ENCODE assay signal across 8 cellular contexts in genomic region chr10:68525490-68526038, GRCh38. TPM values are rescaled to one million over a fixed set of nuclear protein-coding genes. Genes with fewer than 3 reads are reported as not detected.
DNase-seq lines count a peak whose midpoint lies in the region; ATAC-seq, FAIRE-seq and TF ChIP-seq lines count a peak whose summit lies in the region.
"Not testable (repeated sequence)": the region's sequence is repeated elsewhere in the genome, so short reads cannot be mapped to it uniquely, and the experiment has no call there.

No MANE protein-coding gene starts in this region.

- 65% methylated on average over 3 of the region's 5 CpGs for WGBS in GM12878 (ENCODE audit: insufficient coverage, insufficient replicate concordance, low lambda C conversion rate, missing lambda C conversion rate)
- 44% methylated on average over 3 of the region's 5 CpGs for WGBS in liver
- 59 to 69% methylated on average over 3 to 5 of the region's 5 CpGs for WGBS in upper lobe of left lung, 2 donors

- not testable (repeated sequence) for H3K27ac Mint-ChIP-seq in nephron progenitor cell

- H3K4me3 Mint-ChIP-seq in nephron progenitor cell, result peak overlapping the region; percentile 47

- TF ChIP-seq RAD21 in GM12878 (IDR thresholded peaks at IDR 0.05; ENCODE audit: insufficient read depth, low read depth, low read length); liver (IDR thresholded peaks at IDR 0.05): not testable (repeated sequence)

- not testable (repeated sequence) for H2AFZ ChIP-seq in GM12878 (ENCODE audit: control insufficient read depth, low read depth, low read length)

- SMC1A ChIA-PET in GM12878 (lab: Charles Lee; ENCODE audit: uncharacterized antibody, unreplicated experiment), result not testable (repeated sequence)

- POLR2A ChIA-PET in GM12878 (lab: Charles Lee), result interaction anchor here (0.6 kb wide), 1 partner anchor 194 kb away, joined by 4 read pairs; no protein-coding TSS in a partner anchor

- in situ Hi-C loops in GM12878 (cut with MboI), result not testable (repeated sequence)

- TF ChIP-seq EP300 in GM12878 (IDR thresholded peaks at IDR 0.05; ENCODE audit: borderline replicate concordance in 1 of 2, control insufficient read depth in 1 of 2, low read depth in 2 of 2, low read length in 2 of 2); upper lobe of left lung (IDR thresholded peaks at IDR 0.05): not testable (repeated sequence)

- H3K36me3 ChIP-seq in HUES6 (ENCODE audit: control insufficient read depth, insufficient read depth, low read length); GM12878 (ENCODE audit: control insufficient read depth in 2 of 2, insufficient read depth in 2 of 2, low read length in 1 of 2); liver (ENCODE audit: control insufficient read depth in 4 of 4, insufficient read depth in 3 of 4, low read depth in 1 of 4, low read length in 3 of 4): not testable (repeated sequence)
- peaks cover 23% of the 10 kb centered on the region for H3K36me3 ChIP-seq in WERI-Rb-1
- peaks cover 0 to 22% (median 3%) of the 10 kb centered on the region in 4 donors for H3K36me3 ChIP-seq in upper lobe of left lung

- not testable (repeated sequence) for TF ChIP-seq CTCF in 22Rv1 (IDR thresholded peaks at IDR 0.05); WERI-Rb-1 (IDR thresholded peaks at IDR 0.05; ENCODE audit: low read depth, low read length); GM12878 (IDR thresholded peaks at IDR 0.05 in 2 of 3, conservative IDR thresholded peaks at IDR 0.05 in 1 of 3; ENCODE audit: control insufficient read depth in 2 of 3, extremely low read depth in 1 of 3, insufficient read depth in 1 of 3, low read depth in 3 of 3, low read length in 3 of 3); epithelial cell of proximal tubule (conservative IDR thresholded peaks at IDR 0.05; ENCODE audit: low read depth, low read length); liver (IDR thresholded peaks at IDR 0.05; ENCODE audit: low read depth, low read length, missing input control); nephron progenitor cell (IDR thresholded peaks at IDR 0.05); upper lobe of left lung (IDR thresholded peaks at IDR 0.05)

- not testable (repeated sequence) for H3K79me2 ChIP-seq in GM12878 (ENCODE audit: control insufficient read depth, insufficient read depth, low read length)

- H3K4me1 Mint-ChIP-seq in nephron progenitor cell, result not testable (repeated sequence)

- not testable (repeated sequence) for H3K4me1 ChIP-seq in HUES6 (ENCODE audit: control insufficient read depth, insufficient read depth, low read length); GM12878 (ENCODE audit: control insufficient read depth, insufficient read depth, low read length)
- H3K4me1 ChIP-seq in liver (ENCODE audit: control insufficient read depth in 4 of 4, insufficient read depth in 4 of 4, low read length in 3 of 4) (peaks cover 7 to 18% (median 10%) of the 10 kb centered on the region in 4 donors), upper lobe of left lung (peaks cover 0 to 24% (median 7%) of the 10 kb centered on the region in 4 donors)

- H3K27me3 Mint-ChIP-seq in nephron progenitor cell (ENCODE audit: low read depth, poor library complexity), result not testable (repeated sequence)

- RAD21 ChIA-PET in GM12878 (lab: Charles Lee; ENCODE audit: unreplicated experiment), result not testable (repeated sequence)

- DNase-seq in WERI-Rb-1, result peak; percentile 50
- not testable (repeated sequence) for DNase-seq in GM12878 (ENCODE audit: low read depth, low spot score); epithelial cell of proximal tubule (ENCODE audit: low read depth); nephron progenitor cell
- peak in 1 of 2 donors; percentile 33 for DNase-seq in upper lobe of left lung

- H3K4me3 ChIP-seq in HUES6 (ENCODE audit: low read depth, low read length); WERI-Rb-1 (ENCODE audit: low read depth, low read length); GM12878; liver (ENCODE audit: low read depth in 1 of 3, low read length in 3 of 3); upper lobe of left lung: not testable (repeated sequence)
- H3K4me3 ChIP-seq in epithelial cell of proximal tubule (ENCODE audit: low read depth, low read length), result peak overlapping the region; percentile 89

- CTCF ChIA-PET in GM12878 (lab: Yijun Ruan, JAX), result not testable (repeated sequence)

- not testable (repeated sequence) for H3K9me3 ChIP-seq in HUES6 (ENCODE audit: control insufficient read depth, insufficient read depth, low read depth, low read length); WERI-Rb-1 (ENCODE audit: severe bottlenecking); GM12878 (replicated peaks; ENCODE audit: control insufficient read depth, insufficient read depth, low read length); liver (ENCODE audit: control insufficient read depth in 4 of 4, low read length in 3 of 4); upper lobe of left lung

- H3K9me3 Mint-ChIP-seq in nephron progenitor cell, result not testable (repeated sequence)

- BruUV-seq in GM12878 (replicated peaks; lab: Mats Ljungman, UMichigan), result not testable (repeated sequence)

- not testable (repeated sequence) for H3K27me3 ChIP-seq in HUES6 (ENCODE audit: control insufficient read depth, insufficient read depth, low read length); WERI-Rb-1 (ENCODE audit: insufficient read depth, low read depth, severe bottlenecking); GM12878 (replicated peaks in 1 of 2; ENCODE audit: control insufficient read depth in 2 of 2, insufficient read depth in 2 of 2, low read length in 1 of 2); liver (ENCODE audit: control insufficient read depth in 4 of 4, insufficient read depth in 4 of 4, low read length in 3 of 4); upper lobe of left lung

- intact Hi-C loops in GM12878 (cut with micrococcal nuclease; ENCODE audit: unreplicated experiment), result loop anchor here (2.0 kb wide), 1 partner anchor 375 kb away; the partner anchor contains the start of gene DDX50

- FAIRE-seq in GM12878 (lab: Jason Lieb, UNC), result not testable (repeated sequence)

- not testable (repeated sequence) for H3K36me3 Mint-ChIP-seq in nephron progenitor cell (ENCODE audit: low read depth)

- ATAC-seq in GM12878; upper lobe of left lung (ENCODE audit: low FRiP score in 2 of 2): not testable (repeated sequence)

- not testable (repeated sequence) for TF ChIP-seq POLR2A in GM12878 (IDR thresholded peaks at IDR 0.05; ENCODE audit: low read depth, low read length); upper lobe of left lung (IDR thresholded peaks at IDR 0.05)

- not testable (repeated sequence) for H4K20me1 ChIP-seq in GM12878 (ENCODE audit: control insufficient read depth, insufficient read depth)

- H3K9ac ChIP-seq in HUES6 (ENCODE audit: low read length), result peak overlapping the region; percentile 52
- not testable (repeated sequence) for H3K9ac ChIP-seq in GM12878 (ENCODE audit: control insufficient read depth, insufficient read depth, low read length); liver (ENCODE audit: low read depth in 1 of 2, low read length in 2 of 2)

- peak overlapping the region; percentile 87 for H3K27ac ChIP-seq in 22Rv1
- H3K27ac ChIP-seq in HUES6 (ENCODE audit: low read depth, low read length), result peak overlapping the region; percentile 86; the same call in 1 of the 2 replicates
- peak overlapping the region; percentile 63 for H3K27ac ChIP-seq in WERI-Rb-1
- not testable (repeated sequence) for H3K27ac ChIP-seq in GM12878 (ENCODE audit: control insufficient read depth, insufficient read depth)
- H3K27ac ChIP-seq in liver (ENCODE audit: low read depth in 1 of 2, low read length in 2 of 2), result peak overlapping the region; percentile 1 to 18
- H3K27ac ChIP-seq in upper lobe of left lung, result peak overlapping the region; percentile 4 to 96 (median 45)

- not testable (repeated sequence) for H3K4me2 ChIP-seq in GM12878 (ENCODE audit: control insufficient read depth, insufficient read depth)

RNA-seq across cellular contexts. Expression of gene SLC25A16, which starts 1.8 kb away (rescaled TPM):
- total RNA-seq in GM12878 (2013; cell fraction: nucleolus; rRNA removed), result 41.1 and 46.2 TPM in 2 replicates
- 7.7 and 9.6 TPM in 2 replicates for total RNA-seq in GM12878 (2014; rRNA removed)
- 8.6 and 11.2 TPM in 2 replicates for total RNA-seq in GM12878 (2014; rRNA removed; fragmentation: Illumina TruSeq; extraction: Trizol)
- total RNA-seq in GM12878 (2021), result 12.9 TPM in 2 replicates
- polyA plus RNA-seq in GM12878 (2011; ENCODE audit: low read depth), result 3.9 TPM
- polyA plus RNA-seq in GM12878 (2011; rRNA removed), result 13.5 and 24.3 TPM in 2 replicates
- polyA plus RNA-seq in GM12878 (2011; cell fraction: cytosol; rRNA removed), result 4.2 and 4.4 TPM in 2 replicates
- polyA plus RNA-seq in GM12878 (2011; cell fraction: nucleus; rRNA removed), result 10.7 and 12.7 TPM in 2 replicates
- polyA plus RNA-seq in GM12878 (2012), result 4.4 and 5.1 TPM in 2 replicates
- polyA plus RNA-seq in GM12878 (2014; fragmentation: Illumina TruSeq; extraction: Trizol), result 4.8 and 5.5 TPM in 2 replicates
- polyA plus RNA-seq in GM12878 (2014; fragmentation: Nextera tagmentation; extraction: Ambion mirVana), result 1 to 10 TPM; 2.2 to 4.2 TPM
- polyA plus RNA-seq in GM12878 (2014; rRNA removed), result 6.1 and 8.1 TPM in 2 replicates
- 10 to 100 TPM in 1 of 2 experiments, 1 to 10 TPM in 1; 8.3 to 11.1 TPM for polyA plus RNA-seq in GM12878 (2016; fragmentation: Nextera tagmentation; extraction: Ambion mirVana)
- 9.1 and 20.0 TPM in 2 replicates for polyA minus RNA-seq in GM12878 (2011; rRNA and poly(A)+ RNA removed)
- polyA minus RNA-seq in GM12878 (2011; cell fraction: cytosol; rRNA and poly(A)+ RNA removed), result 4.3 and 6.2 TPM in 2 replicates
- polyA minus RNA-seq in GM12878 (2011; cell fraction: nucleus; rRNA and poly(A)+ RNA removed), result 4.6 and 8.2 TPM in 2 replicates
- total RNA-seq in epithelial cell of proximal tubule, result 7.3 and 11.9 TPM in 2 replicates
- 10 to 100 TPM in 1 of 2 donors, 1 to 10 TPM in 1; 8.4 to 34.7 TPM for total RNA-seq in liver
- 10 to 100 TPM; 10.9 to 14.3 TPM for polyA plus RNA-seq in liver
- total RNA-seq in upper lobe of left lung, result 10 to 100 TPM; 20.2 to 43.1 (median 35.6) TPM

RNA-seq across cellular contexts. Expression of gene TET1, which starts 34.6 kb away (rescaled TPM):
- 6.3 and 7.8 TPM in 2 replicates for total RNA-seq in GM12878 (2013; cell fraction: nucleolus; rRNA removed)
- total RNA-seq in GM12878 (2014; rRNA removed), result 1.1 TPM in 2 replicates
- 1.4 TPM in 2 replicates for total RNA-seq in GM12878 (2014; rRNA removed; fragmentation: Illumina TruSeq; extraction: Trizol)
- 1.1 and 1.4 TPM in 2 replicates for total RNA-seq in GM12878 (2021)
- polyA plus RNA-seq in GM12878 (2011; ENCODE audit: low read depth), result 0.09 TPM
- 0.42 and 0.46 TPM in 2 replicates for polyA plus RNA-seq in GM12878 (2011; rRNA removed)
- 0.17 and 0.18 TPM in 2 replicates for polyA plus RNA-seq in GM12878 (2011; cell fraction: cytosol; rRNA removed)
- 0.39 and 0.46 TPM in 2 replicates for polyA plus RNA-seq in GM12878 (2011; cell fraction: nucleus; rRNA removed)
- polyA plus RNA-seq in GM12878 (2012), result 0.21 and 0.28 TPM in 2 replicates
- 0.62 and 1.0 TPM in 2 replicates for polyA plus RNA-seq in GM12878 (2014; fragmentation: Illumina TruSeq; extraction: Trizol)
- polyA plus RNA-seq in GM12878 (2014; fragmentation: Nextera tagmentation; extraction: Ambion mirVana), result under 1 TPM; 0.22 to 0.31 TPM
- 0.31 and 0.34 TPM in 2 replicates for polyA plus RNA-seq in GM12878 (2014; rRNA removed)
- polyA plus RNA-seq in GM12878 (2016; fragmentation: Nextera tagmentation; extraction: Ambion mirVana), result under 1 TPM; 0.59 to 0.71 TPM
- 1.4 and 1.5 TPM in 2 replicates for polyA minus RNA-seq in GM12878 (2011; rRNA and poly(A)+ RNA removed)
- polyA minus RNA-seq in GM12878 (2011; cell fraction: cytosol; rRNA and poly(A)+ RNA removed), result 0.40 and 0.52 TPM in 2 replicates
- polyA minus RNA-seq in GM12878 (2011; cell fraction: nucleus; rRNA and poly(A)+ RNA removed), result 0.85 and 1.1 TPM in 2 replicates
- 0.52 and 1.0 TPM in 2 replicates for total RNA-seq in epithelial cell of proximal tubule
- 1 to 10 TPM; 1.2 to 2.1 TPM for total RNA-seq in liver
- under 1 TPM; 0.06 to 0.33 TPM for polyA plus RNA-seq in liver
- total RNA-seq in upper lobe of left lung, result 1 to 10 TPM in 5 of 6 donors, under 1 TPM in 1; 0.55 to 2.0 (median 1.2) TPM

RNA-seq across cellular contexts. Expression of gene DNA2, which starts 53.8 kb away (rescaled TPM):
- 92.0 and 95.9 TPM in 2 replicates for total RNA-seq in GM12878 (2013; cell fraction: nucleolus; rRNA removed)
- total RNA-seq in GM12878 (2014; rRNA removed) (36.2 and 38.1 TPM in 2 replicates), GM12878 (2014; rRNA removed; fragmentation: Illumina TruSeq; extraction: Trizol) (35.8 and 40.9 TPM in 2 replicates), GM12878 (2021) (34.8 and 41.8 TPM in 2 replicates), epithelial cell of proximal tubule (17.0 and 23.7 TPM in 2 replicates), liver (10 to 100 TPM in 1 of 2 donors, 1 to 10 TPM in 1; 6.9 to 17.5 TPM), upper lobe of left lung (10 to 100 TPM in 1 of 6 donors, 1 to 10 TPM in 5; 1.4 to 19.9 (median 3.5) TPM)
- 5.9 TPM for polyA plus RNA-seq in GM12878 (2011; ENCODE audit: low read depth)
- polyA plus RNA-seq in GM12878 (2011; rRNA removed) (29.2 and 45.7 TPM in 2 replicates), GM12878 (2014; fragmentation: Illumina TruSeq; extraction: Trizol) (32.6 and 38.5 TPM in 2 replicates), GM12878 (2014; fragmentation: Nextera tagmentation; extraction: Ambion mirVana) (10 to 100 TPM; 17.7 to 19.6 TPM), GM12878 (2014; rRNA removed) (20.2 and 21.9 TPM in 2 replicates), GM12878 (2016; fragmentation: Nextera tagmentation; extraction: Ambion mirVana) (10 to 100 TPM; 25.7 to 27.7 TPM), liver (1 to 10 TPM in 1 of 2 donors, under 1 TPM in 1; 0.50 to 1.6 TPM)
- polyA plus RNA-seq in GM12878 (2011; cell fraction: cytosol; rRNA removed), result 8.3 and 10.5 TPM in 2 replicates
- 23.2 and 32.3 TPM in 2 replicates for polyA plus RNA-seq in GM12878 (2011; cell fraction: nucleus; rRNA removed)
- 7.5 and 11.0 TPM in 2 replicates for polyA plus RNA-seq in GM12878 (2012)
- polyA minus RNA-seq in GM12878 (2011; rRNA and poly(A)+ RNA removed), result 13.7 and 20.7 TPM in 2 replicates
- 10.3 and 11.3 TPM in 2 replicates for polyA minus RNA-seq in GM12878 (2011; cell fraction: cytosol; rRNA and poly(A)+ RNA removed)
- polyA minus RNA-seq in GM12878 (2011; cell fraction: nucleus; rRNA and poly(A)+ RNA removed), result 8.5 and 16.0 TPM in 2 replicates
